In the genomic region with DNA sequence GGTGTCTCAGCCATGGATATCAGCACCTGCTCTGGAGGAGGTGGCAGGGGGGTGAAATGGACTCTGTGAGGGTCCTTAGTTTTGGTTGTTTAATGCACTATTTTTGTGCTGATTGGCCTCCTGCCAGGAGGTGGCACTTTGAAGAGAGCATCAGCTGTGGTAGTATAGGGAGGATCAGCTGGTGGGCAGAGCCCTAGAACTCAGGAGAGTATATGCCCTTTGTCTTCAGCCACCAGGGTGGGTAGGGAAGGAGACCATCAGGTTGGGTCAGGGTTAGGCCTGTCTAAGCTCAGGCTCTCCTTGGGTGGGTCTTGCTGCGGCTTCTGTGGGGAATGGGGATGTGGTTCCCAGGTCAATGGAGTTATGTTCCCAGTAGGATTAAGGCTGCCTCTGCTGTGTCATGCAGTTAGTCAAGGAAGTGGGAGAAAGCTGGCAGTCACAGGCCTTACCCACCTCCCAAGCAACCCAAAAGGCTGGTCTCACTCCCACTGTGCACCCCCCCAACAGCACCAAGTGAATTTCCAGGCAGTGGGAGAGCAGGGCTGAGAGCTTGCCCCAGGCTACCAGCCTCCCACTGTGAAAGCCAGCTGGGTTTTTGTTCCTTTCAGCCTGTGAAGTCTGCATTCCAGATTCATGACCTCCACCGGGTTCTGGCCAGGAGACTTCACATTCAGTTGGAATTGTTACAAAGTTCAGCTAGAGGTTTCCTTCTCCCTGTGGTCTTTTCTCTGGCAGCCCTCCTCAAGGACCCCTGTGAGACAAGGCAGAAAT, we compare ENCODE assay signal across 1 cellular context.
TF ChIP-seq lines count a peak whose summit lies in the region.

No MANE protein-coding gene starts in this region.

TF ChIP-seq in A549, 52 proteins besides CTCF, POLR2A, EP300 and RAD21 (continued from another document):
- TF ChIP-seq, protein P1, sequence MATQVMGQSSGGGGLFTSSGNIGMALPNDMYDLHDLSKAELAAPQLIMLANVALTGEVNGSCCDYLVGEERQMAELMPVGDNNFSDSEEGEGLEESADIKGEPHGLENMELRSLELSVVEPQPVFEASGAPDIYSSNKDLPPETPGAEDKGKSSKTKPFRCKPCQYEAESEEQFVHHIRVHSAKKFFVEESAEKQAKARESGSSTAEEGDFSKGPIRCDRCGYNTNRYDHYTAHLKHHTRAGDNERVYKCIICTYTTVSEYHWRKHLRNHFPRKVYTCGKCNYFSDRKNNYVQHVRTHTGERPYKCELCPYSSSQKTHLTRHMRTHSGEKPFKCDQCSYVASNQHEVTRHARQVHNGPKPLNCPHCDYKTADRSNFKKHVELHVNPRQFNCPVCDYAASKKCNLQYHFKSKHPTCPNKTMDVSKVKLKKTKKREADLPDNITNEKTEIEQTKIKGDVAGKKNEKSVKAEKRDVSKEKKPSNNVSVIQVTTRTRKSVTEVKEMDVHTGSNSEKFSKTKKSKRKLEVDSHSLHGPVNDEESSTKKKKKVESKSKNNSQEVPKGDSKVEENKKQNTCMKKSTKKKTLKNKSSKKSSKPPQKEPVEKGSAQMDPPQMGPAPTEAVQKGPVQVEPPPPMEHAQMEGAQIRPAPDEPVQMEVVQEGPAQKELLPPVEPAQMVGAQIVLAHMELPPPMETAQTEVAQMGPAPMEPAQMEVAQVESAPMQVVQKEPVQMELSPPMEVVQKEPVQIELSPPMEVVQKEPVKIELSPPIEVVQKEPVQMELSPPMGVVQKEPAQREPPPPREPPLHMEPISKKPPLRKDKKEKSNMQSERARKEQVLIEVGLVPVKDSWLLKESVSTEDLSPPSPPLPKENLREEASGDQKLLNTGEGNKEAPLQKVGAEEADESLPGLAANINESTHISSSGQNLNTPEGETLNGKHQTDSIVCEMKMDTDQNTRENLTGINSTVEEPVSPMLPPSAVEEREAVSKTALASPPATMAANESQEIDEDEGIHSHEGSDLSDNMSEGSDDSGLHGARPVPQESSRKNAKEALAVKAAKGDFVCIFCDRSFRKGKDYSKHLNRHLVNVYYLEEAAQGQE (IDR thresholded peaks at IDR 0.05), result no peak
- TF ChIP-seq MYC (IDR thresholded peaks at IDR 0.05; ENCODE audit: borderline replicate concordance, low read length) (no peak), CBX2 (IDR thresholded peaks at IDR 0.05; ENCODE audit: borderline replicate concordance, low read depth) (no peak), RNF2 (IDR thresholded peaks at IDR 0.05; ENCODE audit: borderline replicate concordance, low read depth) (no peak), ZFP36 (IDR thresholded peaks at IDR 0.05; ENCODE audit: borderline replicate concordance, partially characterized antibody) (no peak), CBX8 (IDR thresholded peaks at IDR 0.05) (no peak)
